ENCODE assay signal across 21 cellular contexts in genomic region chr7:48025630-48026029, GRCh38. TPM values are rescaled to one million over a fixed set of nuclear protein-coding genes. Genes with fewer than 3 reads are reported as not detected.
A peak's percentile ranks its signal among the peaks of the same experiment; 100 is the strongest.
DNase-seq lines count a peak whose midpoint lies in the region; ATAC-seq and TF ChIP-seq lines count a peak whose summit lies in the region.
"Had no signal": no experiment of that assay in that cellular context is flagged by ENCODE, and none has a peak within 500 bp of the region (broad histone marks: within the 10 kb centered on the region; RNA-seq: fewer than 3 reads in every experiment).

No MANE protein-coding gene starts in this region.

- DNase-seq in Caki2 (ENCODE audit: low read depth) = peak; percentile 17
- DNase-seq in LoVo (ENCODE audit: low spot score) = peak; percentile 29
- peak; percentile 20 for DNase-seq in amniotic epithelial cell (ENCODE audit: low read depth)
- peak; percentile 11 for DNase-seq in iris pigment epithelial cell (ENCODE audit: low read depth)
- no peak for DNase-seq in activated CD4-positive, alpha-beta T cell treated with anti-CD3 and anti-CD28 coated beads, Interleukin-2, amount 10 ng/mL, durations not matched to agents 24 days and 14 days
- DNase-seq in heart right ventricle = no peak
- DNase-seq in C1 segment of cervical spinal cord (lab: John Stamatoyannopoulos, UW) = no peak
- no peak for DNase-seq in medulla oblongata (ENCODE audit: extremely low spot score)
- DNase-seq: BE2C; Caco-2; CD4-positive, alpha-beta T cell; DMS153; H7; MV-4-11; NCI-H187; NCI-H2107; NCI-H510A treated with DMSO at 0.1 percent for 48 hours; NCI-H774; OCI-M1; SW 1271 had no signal

- intact Hi-C loops in activated CD4-positive, alpha-beta T cell treated with anti-CD3 and anti-CD28 coated beads, Interleukin-2, amount 10 ng/mL, durations not matched to agents 24 days and 14 days (cut with micrococcal nuclease) = no loop called here
- intact Hi-C loops in heart right ventricle (cut with DNase I) = no loop called here

- H3K9me3 ChIP-seq in heart right ventricle = peaks cover 0 to 35% (median 9%) of the 10 kb centered on the region in 11 donors
- H3K9me3 ChIP-seq: BE2C, SJSA1 had no signal

- 75 to 77% methylated on average over 5 of the region's 5 CpGs for WGBS in heart right ventricle, 2 donors

- no peaks in the 10 kb centered on the region for H3K4me1 Mint-ChIP-seq in activated CD4-positive, alpha-beta T cell treated with anti-CD3 and anti-CD28 coated beads, Interleukin-2, amount 10 ng/mL, durations not matched to agents 24 days and 14 days

- H3K27me3 ChIP-seq in heart right ventricle = peaks cover 0 to 27% (median 6%) of the 10 kb centered on the region in 7 donors
- H3K27me3 ChIP-seq: SJSA1 had no signal

- in situ Hi-C loops in Caki2 (cut with HindIII; ENCODE audit: low pct_unique_long_range_greater_than_20kb, low sequenced_read_pairs) = no loop called here

- H3K27me3 Mint-ChIP-seq in activated CD4-positive, alpha-beta T cell treated with anti-CD3 and anti-CD28 coated beads, Interleukin-2, amount 10 ng/mL, durations not matched to agents 24 days and 14 days = peaks cover 59% of the 10 kb centered on the region

- no peaks in the 10 kb centered on the region for H3K36me3 Mint-ChIP-seq in activated CD4-positive, alpha-beta T cell treated with anti-CD3 and anti-CD28 coated beads, Interleukin-2, amount 10 ng/mL, durations not matched to agents 24 days and 14 days (ENCODE audit: low read depth)

- no peak overlapping the region for H3K4me3 ChIP-seq in heart right ventricle
- H3K4me3 ChIP-seq: SJSA1 had no signal

- H3K27ac Mint-ChIP-seq in activated CD4-positive, alpha-beta T cell treated with anti-CD3 and anti-CD28 coated beads, Interleukin-2, amount 10 ng/mL, durations not matched to agents 24 days and 14 days = no peak overlapping the region
- H3K27ac Mint-ChIP-seq: CD4-positive, alpha-beta T cell had no signal

- ATAC-seq in heart right ventricle = no peak

- H3K4me1 ChIP-seq in heart right ventricle = no peaks in the 10 kb centered on the region
- H3K4me1 ChIP-seq: BE2C, Caco-2 had no signal

- TF ChIP-seq CTCF in heart right ventricle (IDR thresholded peaks at IDR 0.05) = no peak

- H3K36me3 ChIP-seq in heart right ventricle = no peaks in the 10 kb centered on the region
- H3K36me3 ChIP-seq: BE2C, SJSA1 had no signal

- H3K4me3 Mint-ChIP-seq in activated CD4-positive, alpha-beta T cell treated with anti-CD3 and anti-CD28 coated beads, Interleukin-2, amount 10 ng/mL, durations not matched to agents 24 days and 14 days = no peak overlapping the region
- H3K4me3 Mint-ChIP-seq: CD4-positive, alpha-beta T cell had no signal

- H3K9me3 Mint-ChIP-seq in activated CD4-positive, alpha-beta T cell treated with anti-CD3 and anti-CD28 coated beads, Interleukin-2, amount 10 ng/mL, durations not matched to agents 24 days and 14 days = peaks cover 18% of the 10 kb centered on the region

- no peak overlapping the region for H3K27ac ChIP-seq in heart right ventricle
- H3K27ac ChIP-seq: SJSA1 had no signal

RNA-seq across cellular contexts. Expression of gene SUN3, which starts 3.3 kb away (rescaled TPM):
- not detected in 2 replicates for total RNA-seq in Caki2 (2014; rRNA removed; shearing (Covaris generic); ENCODE audit: low replicate concordance)
- not detected in 2 replicates for total RNA-seq in activated CD4-positive, alpha-beta T cell treated with anti-CD3 and anti-CD28 coated beads, Interleukin-2, amount 10 ng/mL, durations not matched to agents 24 days and 14 days
- not detected for total RNA-seq in heart right ventricle
- not detected for polyA plus RNA-seq in heart right ventricle
- total RNA-seq: Caco-2; CD4-positive, alpha-beta T cell; H7 had no signal

RNA-seq across cellular contexts. Expression of gene C7orf57, which starts 9.7 kb away (rescaled TPM):
- total RNA-seq in Caki2 (2014; rRNA removed; shearing (Covaris generic); ENCODE audit: low replicate concordance) = 0.26 and 1.6 TPM in 2 replicates
- 0.14 TPM in 2 replicates for total RNA-seq in activated CD4-positive, alpha-beta T cell treated with anti-CD3 and anti-CD28 coated beads, Interleukin-2, amount 10 ng/mL, durations not matched to agents 24 days and 14 days
- total RNA-seq in heart right ventricle = under 1 TPM in 1 of 10 donors, not detected in 9; 0.24 TPM
- not detected for polyA plus RNA-seq in heart right ventricle
- total RNA-seq: Caco-2 had no signal

RNA-seq across cellular contexts. Expression of gene HUS1, which starts 46.2 kb away (rescaled TPM):
- total RNA-seq in Caki2 (2014; rRNA removed; shearing (Covaris generic); ENCODE audit: low replicate concordance) = 5.1 and 8.7 TPM in 2 replicates
- 32.3 and 35.9 TPM in 2 replicates for total RNA-seq in activated CD4-positive, alpha-beta T cell treated with anti-CD3 and anti-CD28 coated beads, Interleukin-2, amount 10 ng/mL, durations not matched to agents 24 days and 14 days
- total RNA-seq in heart right ventricle = 10 to 100 TPM; 21.5 to 35.9 (median 28.1) TPM
- 10 to 100 TPM in 1 of 2 donors, 1 to 10 TPM in 1; 9.6 to 11.6 TPM for polyA plus RNA-seq in heart right ventricle

Comparison
In these comparisons a context has a peak if more than half of its experiments do, and no peak if none do; other contexts are left out.
1. DNase-seq: peak in Caki2 (single experiment), LoVo (single experiment), amniotic epithelial cell (single experiment) and iris pigment epithelial cell (single experiment); none in activated CD4-positive, alpha-beta T cell treated with anti-CD3 and anti-CD28 coated beads, Interleukin-2, amount 10 ng/mL, durations not matched to agents 24 days and 14 days (single experiment), heart right ventricle (0 of 2), C1 segment of cervical spinal cord (0 of 14) and medulla oblongata (single experiment).